In genomic region chr1:227747382-227747781, GRCh38 we compare ENCODE assay signal across 20 cellular contexts.
"Had no signal": no experiment of that assay in that cellular context is flagged by ENCODE, and none has a peak within 500 bp of the region (broad histone marks: within the 10 kb centered on the region; RNA-seq: fewer than 3 reads in every experiment).

No MANE protein-coding gene starts in this region.

- H3K4me1 ChIP-seq: body of pancreas, foreskin keratinocyte had no signal

- H3K27ac ChIP-seq: body of pancreas, cardiac muscle cell, foreskin keratinocyte, thoracic aorta had no signal

- DNase-seq: activated CD4-positive, alpha-beta T cell treated with anti-CD3 and anti-CD28 coated beads for 1 hour; activated CD4-positive, alpha-beta T cell treated with anti-CD3 and anti-CD28 coated beads, Interleukin-2, amount 50 U/mL, for 1 hour; activated naive CD4-positive, alpha-beta T cell treated with anti-CD3 and anti-CD28 coated beads, Interleukin-2, amount 10 ng/mL, durations not matched to agents 7 days and 5 days; activated naive CD8-positive, alpha-beta T cell treated with anti-CD3 and anti-CD28 coated beads, Interleukin-2, amount 50 U/mL, for 24 hours; activated T-cell treated with anti-CD3 and anti-CD28 coated beads, Interleukin-2, amount 50 U/mL, for 72 hours; body of pancreas; dermis blood vessel endothelial cell; effector CD8-positive, alpha-beta T cell; erythroblast; foreskin keratinocyte; hippocampal formation; stimulated activated CD4-positive, alpha-beta T cell treated with anti-CD3 and anti-CD28 coated beads, Interleukin-2, amount 100 ng/mL, for 48 hours; stimulated activated CD8-positive, alpha-beta memory T cell treated with anti-CD3 and anti-CD28 coated beads, Interleukin-4, amount 100 ng/mL, for 48 hours; stimulated activated naive B cell treated with anti-CD40 and anti-IgM and Interleukin-4, amounts not matched to agents 10 μg/mL and 1 μg/mL and 100 μg/mL, for 72 hours; T-cell; T-helper 9 cell had no signal

- FAIRE-seq: urothelium cell line had no signal

- H3K27me3 ChIP-seq: body of pancreas, cardiac muscle cell, foreskin keratinocyte had no signal

- H3K4me3 ChIP-seq: body of pancreas, cardiac muscle cell, thoracic aorta had no signal

- H3K9me3 ChIP-seq: body of pancreas, thoracic aorta had no signal

- H3K36me3 ChIP-seq: cardiac muscle cell had no signal

- ATAC-seq: activated naive CD8-positive, alpha-beta T cell treated with anti-CD3 and anti-CD28 coated beads, Interleukin-2, amount 50 U/mL, for 24 hours; activated T-cell treated with anti-CD3 and anti-CD28 coated beads, Interleukin-2, amount 50 U/mL, for 72 hours; body of pancreas; foreskin keratinocyte; sciatic nerve; stimulated activated naive B cell treated with anti-CD40 and anti-IgM and Interleukin-4, amounts not matched to agents 10 μg/mL and 1 μg/mL and 100 μg/mL, for 72 hours; T-cell had no signal
